In the genomic region with DNA sequence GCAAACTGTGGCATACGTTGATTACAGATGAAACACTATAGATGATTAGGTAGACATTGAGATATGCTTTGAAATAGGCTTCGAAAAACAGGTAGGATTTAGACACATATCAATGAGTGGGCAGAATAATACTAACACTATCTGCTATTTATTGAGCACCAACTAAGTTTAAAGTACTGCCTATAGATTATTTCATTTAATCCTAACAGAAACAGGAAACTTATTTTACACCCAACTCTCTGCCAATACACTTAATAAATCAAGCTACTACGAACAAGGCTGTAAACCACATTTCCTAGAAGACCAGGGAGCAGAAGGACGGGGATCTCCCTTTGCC, we compare ENCODE assay signal across 1 cellular context.
TF ChIP-seq lines count a peak whose summit lies in the region.

No MANE protein-coding gene starts in this region.

TF ChIP-seq in SK-N-SH, 30 proteins besides CTCF, POLR2A, EP300 and RAD21 (continued from another document):
- TF ChIP-seq CHD2 (IDR thresholded peaks at IDR 0.05; ENCODE audit: low read length, partially characterized antibody): no peak
